In genomic region chr12:21296348-21296747, GRCh38 we compare ENCODE assay signal across 1 cellular context.
TF ChIP-seq lines count a peak whose summit lies in the region.

No MANE protein-coding gene starts in this region.

TF ChIP-seq in WTC11, 78 proteins besides CTCF, POLR2A, EP300 and RAD21 (continued from another document):
- no peak for TF ChIP-seq ZMAT4 (CRISPR knock-in tag; IDR thresholded peaks at IDR 0.05)
- no peak for TF ChIP-seq ZNF425 (CRISPR knock-in tag; conservative IDR thresholded peaks at IDR 0.05)
- no peak for TF ChIP-seq E2F4 (CRISPR knock-in tag; IDR thresholded peaks at IDR 0.05; ENCODE audit: borderline replicate concordance, low read depth)
- TF ChIP-seq CREB1 (CRISPR knock-in tag; IDR thresholded peaks at IDR 0.05) = no peak
- TF ChIP-seq NFATC4 (CRISPR knock-in tag; IDR thresholded peaks at IDR 0.05) = no peak
- TF ChIP-seq IRF2 (CRISPR knock-in tag; IDR thresholded peaks at IDR 0.05; ENCODE audit: borderline replicate concordance, low read depth) = no peak
